ENCODE assay signal across 13 cellular contexts in genomic region chr9:133715295-133715865, GRCh38. TPM values are rescaled to one million over a fixed set of nuclear protein-coding genes. Genes with fewer than 3 reads are reported as not detected.
DNase-seq lines count a peak whose midpoint lies in the region; ATAC-seq and TF ChIP-seq lines count a peak whose summit lies in the region.
"Had no signal": no experiment of that assay in that cellular context is flagged by ENCODE, and none has a peak within 500 bp of the region (broad histone marks: within the 10 kb centered on the region; RNA-seq: fewer than 3 reads in every experiment).

No MANE protein-coding gene starts in this region.

- peak overlapping the region; percentile 93 for H3K4ac ChIP-seq in IMR-90 (ENCODE audit: low read depth, low read length)

- H3K4me2 ChIP-seq in IMR-90 (ENCODE audit: low read depth, low read length): peak overlapping the region; percentile 48; the same call in 1 of the 2 replicates

- POLR2A ChIA-PET in IMR-90 (lab: Charles Lee; ENCODE audit: unreplicated experiment): interaction anchor here (0.5 to 1.0 kb wide), 3 partner anchors 265 to 743 kb away, joined by 3 read pairs; no protein-coding TSS in a partner anchor

- CTCF ChIA-PET in IMR-90 (lab: Yijun Ruan, JAX): no interaction called here

- peaks cover 30% of the 10 kb centered on the region for H3K4me1 ChIP-seq in IMR-90 (ENCODE audit: control insufficient read depth, insufficient read depth, low read length)
- H3K4me1 ChIP-seq in adipocyte (ENCODE audit: control insufficient read depth, insufficient read depth, low read length): peaks cover 28% of the 10 kb centered on the region
- H3K4me1 ChIP-seq in spleen: peaks cover 0 to 39% (median 7%) of the 10 kb centered on the region in 6 donors

- H4K8ac ChIP-seq in IMR-90 (ENCODE audit: low read depth in 2 of 2, low read length in 2 of 2): peak overlapping the region; percentile 69 to 92

- H3K36me3 ChIP-seq in IMR-90 (ENCODE audit: control insufficient read depth, insufficient read depth, low read length) (no peaks in the 10 kb centered on the region), adipocyte (ENCODE audit: control insufficient read depth, insufficient read depth, low read length, severe bottlenecking) (no peaks in the 10 kb centered on the region), spleen (no peaks in the 10 kb centered on the region)
- H3K36me3 ChIP-seq: thoracic aorta had no signal

- peak overlapping the region; percentile 87 for H2AFZ ChIP-seq in IMR-90 (replicated peaks; ENCODE audit: low read length, poor library complexity)

- in situ Hi-C loops in IMR-90 (cut with MboI; ENCODE audit: low sequenced_read_pairs): no loop called here

- TF ChIP-seq CTCF in IMR-90 (conservative IDR thresholded peaks at IDR 0.05; ENCODE audit: low read depth, low read length) (no peak), spleen (IDR thresholded peaks at IDR 0.05 in 8 of 11, conservative IDR thresholded peaks at IDR 0.05 in 3 of 11) (no peak)

- peak overlapping the region; percentile 67; the same call in 2 of the 3 replicates for H2BK15ac ChIP-seq in IMR-90 (ENCODE audit: low read depth, low read length)

- BruUV-seq in IMR-90 (replicated peaks; lab: Mats Ljungman, UMichigan): no TSS peak

- intact Hi-C loops in IMR-90 (cut with micrococcal nuclease): no loop called here
- intact Hi-C loops in spleen (cut with DNase I; ENCODE audit: low total_unique reads): no loop called here

- peak overlapping the region; percentile 54; the same call in 1 of the 2 replicates for H3K9ac ChIP-seq in IMR-90 (ENCODE audit: low read depth, low read length)
- H3K9ac ChIP-seq in adipocyte (ENCODE audit: low read length): peak overlapping the region; percentile 59

- peaks cover 0 to 7% of the 10 kb centered on the region in 2 experiments; a peak in 2 of 4 replicates for H3K79me1 ChIP-seq in IMR-90 (ENCODE audit: low read depth in 1 of 2, low read length in 2 of 2)

- no peak for TF ChIP-seq POLR2A in IMR-90 (IDR thresholded peaks at IDR 0.05; ENCODE audit: low read depth, low read length)
- no peak for TF ChIP-seq POLR2A in spleen (IDR thresholded peaks at IDR 0.05)

- H3K27ac ChIP-seq in IMR-90 (ENCODE audit: insufficient read depth, low read length) (peak overlapping the region; percentile 89), spleen (peak overlapping the region in 3 of 8 donors; percentile 36 to 58 (median 48))
- H3K27ac ChIP-seq: thoracic aorta had no signal

- H3K56ac ChIP-seq in IMR-90 (ENCODE audit: extremely low read depth, insufficient read depth, low read length): peak overlapping the region; percentile 83

- H3K4me3 ChIP-seq in IMR-90 (ENCODE audit: insufficient read depth, low read depth, low read length) (no peak overlapping the region), adipocyte (ENCODE audit: low read length) (peak overlapping the region; percentile 24), spleen (no peak overlapping the region)
- H3K4me3 ChIP-seq: thoracic aorta had no signal

- TF ChIP-seq RAD21 in IMR-90 (IDR thresholded peaks at IDR 0.05; ENCODE audit: low read length): no peak

- H2AK9ac ChIP-seq in IMR-90 (replicated peaks; ENCODE audit: low read depth, low read length, poor library complexity): peak overlapping the region; percentile 89

- peak overlapping the region; percentile 84; the same call in 1 of the 2 replicates for H3K23ac ChIP-seq in IMR-90 (ENCODE audit: low read depth, low read length)

- no peaks in the 10 kb centered on the region for H3K27me3 ChIP-seq in IMR-90 (ENCODE audit: control insufficient read depth, insufficient read depth, low read length)
- H3K27me3 ChIP-seq in adipocyte (replicated peaks; ENCODE audit: control insufficient read depth, insufficient read depth, low read length): no peaks in the 10 kb centered on the region
- peaks cover 0 to 74% (median 0%) of the 10 kb centered on the region in 7 donors for H3K27me3 ChIP-seq in spleen (replicated peaks in 1 of 7)

- dilution Hi-C loops in IMR-90 (cut with HindIII; ENCODE audit: low sequenced_read_pairs, unreplicated experiment): no loop called here

- H3K9me1 ChIP-seq in IMR-90 (ENCODE audit: insufficient read depth, low read length): peaks cover 8% of the 10 kb centered on the region

- peak overlapping the region; percentile 95 for H2BK120ac ChIP-seq in IMR-90 (ENCODE audit: low read depth, low read length)

- ATAC-seq in IMR-90 (ENCODE audit: low read depth) (peak; percentile 30), HG02840 (IDR thresholded peaks at IDR 0.05; ENCODE audit: low FRiP score, unreplicated experiment) (no peak), HG02763 (IDR thresholded peaks at IDR 0.05; ENCODE audit: unreplicated experiment) (no peak), GM21423 (IDR thresholded peaks at IDR 0.05; ENCODE audit: unreplicated experiment) (no peak)

- H2BK20ac ChIP-seq in IMR-90 (ENCODE audit: low read depth, low read length): peak overlapping the region; percentile 80

- H4K5ac ChIP-seq in IMR-90 (ENCODE audit: low read depth, low read length): peak overlapping the region; percentile 94

- 65% methylated on average over 9 of the region's 23 CpGs; no CpG with 5 or more reads in 1 of the 2 experiments for WGBS in IMR-90 (ENCODE audit: extremely low coverage in 2 of 2, insufficient read length in 1 of 2), 2 experiments
- WGBS in spleen, 5 donors: 55 to 79% (median 69%) methylated on average over 21 to 23 of the region's 23 CpGs

- H4K20me1 ChIP-seq in IMR-90 (ENCODE audit: insufficient read depth, low read length): no peaks in the 10 kb centered on the region

- peak overlapping the region; percentile 92 for H2AK5ac ChIP-seq in IMR-90 (ENCODE audit: low read depth, low read length)

- peak overlapping the region; percentile 92 for H2BK5ac ChIP-seq in IMR-90 (ENCODE audit: low read depth, low read length, poor library complexity, severe bottlenecking)

- H3K18ac ChIP-seq in IMR-90 (ENCODE audit: low read depth, low read length): peak overlapping the region; percentile 90

- peak; percentile 58 for DNase-seq in IMR-90
- peak; percentile 43 for DNase-seq in adipocyte (ENCODE audit: low read depth)
- DNase-seq in islet precursor cell: peak; percentile 92
- DNase-seq in spleen: peak; percentile 62
- no peak for DNase-seq in activated gamma-delta T cell (lab: John Stamatoyannopoulos, UW)
- DNase-seq: GF-D8, HCEC 1CT, midbrain, NCI-H187 treated with DMSO at 0.1 percent for 48 hours had no signal

- H4K91ac ChIP-seq in IMR-90 (ENCODE audit: insufficient read depth, low read depth, low read length): peak overlapping the region; percentile 94

- H3K9me3 ChIP-seq in IMR-90 (ENCODE audit: control insufficient read depth, insufficient read depth, low read length) (no peaks in the 10 kb centered on the region), adipocyte (ENCODE audit: control insufficient read depth, low read length) (no peaks in the 10 kb centered on the region), spleen (no peaks in the 10 kb centered on the region)
- H3K9me3 ChIP-seq: thoracic aorta had no signal

- peak overlapping the region; percentile 90; the same call in 1 of the 2 replicates for H3K14ac ChIP-seq in IMR-90 (replicated peaks; ENCODE audit: low read depth, low read length)

TF ChIP-seq in IMR-90, 13 proteins besides CTCF, POLR2A, EP300 and RAD21:
- TF ChIP-seq BHLHE40 (IDR thresholded peaks at IDR 0.05; ENCODE audit: low read depth, low read length): no peak
- TF ChIP-seq FOS (IDR thresholded peaks at IDR 0.05; ENCODE audit: low read depth, low read length): peak; percentile 72
- no peak for TF ChIP-seq CHD1 (IDR thresholded peaks at IDR 0.05; ENCODE audit: low read depth, low read length)
- TF ChIP-seq MAZ (IDR thresholded peaks at IDR 0.05; ENCODE audit: borderline replicate concordance, low read depth, low read length): peak; percentile 43; the same call in 1 of the 2 replicates

RNA-seq across cellular contexts. Expression of gene SARDH, which starts 22.8 kb away (rescaled TPM):
- total RNA-seq in IMR-90 (2012; rRNA removed) (4.7 and 5.0 TPM in 2 replicates), spleen (1 to 10 TPM; 1.0 to 4.5 (median 3.1) TPM)
- polyA plus RNA-seq in IMR-90 (2012; rRNA removed) (7.5 and 8.5 TPM in 2 replicates), spleen (1 to 10 TPM; 1.3 to 1.5 (median 1.5) TPM)
- 5.0 and 8.3 TPM in 2 replicates for polyA plus RNA-seq in IMR-90 (2012; cell fraction: cytosol; rRNA removed)
- polyA plus RNA-seq in IMR-90 (2012; cell fraction: nucleus; rRNA removed; ENCODE audit: low replicate concordance): 9.2 and 23.8 TPM in 2 replicates
